In genomic region chr10:97292862-97293198, GRCh38 we compare ENCODE assay signal across 8 cellular contexts. TPM values are rescaled to one million over a fixed set of nuclear protein-coding genes. Genes with fewer than 3 reads are reported as not detected.
DNase-seq lines count a peak whose midpoint lies in the region; ATAC-seq and TF ChIP-seq lines count a peak whose summit lies in the region.

No MANE protein-coding gene starts in this region.

- peak overlapping the region; percentile 79 for H3K27ac Mint-ChIP-seq in glutamatergic neuron (ENCODE audit: unreplicated experiment)
- peak overlapping the region; percentile 83 for H3K27ac Mint-ChIP-seq in stimulated activated memory B cell treated with anti-CD40 and anti-IgM and Interleukin-4, amounts not matched to agents 10 μg/mL and 1 μg/mL and 100 μg/mL, for 72 hours

- H3K27ac ChIP-seq in SK-N-MC = no peak overlapping the region

- H3K9me3 Mint-ChIP-seq in activated T-cell treated with anti-CD3 and anti-CD28 coated beads, Interleukin-2, amount 50 U/mL, for 4 hours = no peaks in the 10 kb centered on the region
- H3K9me3 Mint-ChIP-seq in glutamatergic neuron (ENCODE audit: unreplicated experiment) = peaks cover 7% of the 10 kb centered on the region
- no peaks in the 10 kb centered on the region for H3K9me3 Mint-ChIP-seq in stimulated activated memory B cell treated with anti-CD40 and anti-IgM and Interleukin-4, amounts not matched to agents 10 μg/mL and 1 μg/mL and 100 μg/mL, for 72 hours

- TF ChIP-seq CTCF in glutamatergic neuron (IDR thresholded peaks at IDR 0.05; ENCODE audit: partially characterized antibody, unreplicated experiment) = no peak
- TF ChIP-seq CTCF in GM10248 (IDR thresholded peaks at IDR 0.05; ENCODE audit: control extremely low read depth, extremely low read depth, low read depth, missing control alignments) = no peak

- peak overlapping the region; percentile 83 for H3K4me3 Mint-ChIP-seq in activated T-cell treated with anti-CD3 and anti-CD28 coated beads, Interleukin-2, amount 50 U/mL, for 4 hours
- H3K4me3 Mint-ChIP-seq in glutamatergic neuron (ENCODE audit: unreplicated experiment) = peak overlapping the region; percentile 93
- peak overlapping the region; percentile 83 for H3K4me3 Mint-ChIP-seq in stimulated activated memory B cell treated with anti-CD40 and anti-IgM and Interleukin-4, amounts not matched to agents 10 μg/mL and 1 μg/mL and 100 μg/mL, for 72 hours

- H3K36me3 Mint-ChIP-seq in activated T-cell treated with anti-CD3 and anti-CD28 coated beads, Interleukin-2, amount 50 U/mL, for 4 hours (ENCODE audit: insufficient read depth) = peaks cover 3% of the 10 kb centered on the region
- no peaks in the 10 kb centered on the region for H3K36me3 Mint-ChIP-seq in glutamatergic neuron (ENCODE audit: unreplicated experiment)
- H3K36me3 Mint-ChIP-seq in stimulated activated memory B cell treated with anti-CD40 and anti-IgM and Interleukin-4, amounts not matched to agents 10 μg/mL and 1 μg/mL and 100 μg/mL, for 72 hours = no peaks in the 10 kb centered on the region

- no peaks in the 10 kb centered on the region for H3K9me3 ChIP-seq in SK-N-MC (ENCODE audit: low read depth, low read length)

- peak overlapping the region; percentile 48; the same call in 1 of the 2 replicates for H3K4me3 ChIP-seq in SK-N-MC

- H3K27me3 Mint-ChIP-seq in activated T-cell treated with anti-CD3 and anti-CD28 coated beads, Interleukin-2, amount 50 U/mL, for 4 hours (ENCODE audit: low read depth) = no peaks in the 10 kb centered on the region
- peaks cover 2% of the 10 kb centered on the region for H3K27me3 Mint-ChIP-seq in glutamatergic neuron (ENCODE audit: unreplicated experiment)
- peaks cover 9% of the 10 kb centered on the region for H3K27me3 Mint-ChIP-seq in stimulated activated memory B cell treated with anti-CD40 and anti-IgM and Interleukin-4, amounts not matched to agents 10 μg/mL and 1 μg/mL and 100 μg/mL, for 72 hours

- H3K4me1 Mint-ChIP-seq in activated T-cell treated with anti-CD3 and anti-CD28 coated beads, Interleukin-2, amount 50 U/mL, for 4 hours (ENCODE audit: low read depth) = peaks cover 14% of the 10 kb centered on the region
- H3K4me1 Mint-ChIP-seq in glutamatergic neuron (ENCODE audit: low read depth, unreplicated experiment) = peaks cover 4% of the 10 kb centered on the region
- peaks cover 26% of the 10 kb centered on the region for H3K4me1 Mint-ChIP-seq in stimulated activated memory B cell treated with anti-CD40 and anti-IgM and Interleukin-4, amounts not matched to agents 10 μg/mL and 1 μg/mL and 100 μg/mL, for 72 hours

- ATAC-seq in activated T-cell treated with anti-CD3 and anti-CD28 coated beads, Interleukin-2, amount 50 U/mL, for 4 hours = no peak
- no peak for ATAC-seq in stimulated activated memory B cell treated with anti-CD40 and anti-IgM and Interleukin-4, amounts not matched to agents 10 μg/mL and 1 μg/mL and 100 μg/mL, for 72 hours
- ATAC-seq in GM21786 (IDR thresholded peaks at IDR 0.05; ENCODE audit: unreplicated experiment) (no peak), GM21737 (IDR thresholded peaks at IDR 0.05; ENCODE audit: unreplicated experiment) (no peak)

- H3K9ac ChIP-seq in SK-N-MC (ENCODE audit: insufficient read length) = no peak overlapping the region

- CTCF ChIA-PET in GM10248 (lab: Yijun Ruan, JAX) = interaction anchor here (1.2 to 3.5 kb wide), 3 partner anchors 9 to 14 kb away, joined by 3 to 23 read pairs (median 3); no protein-coding TSS in a partner anchor

- H3K36me3 ChIP-seq in SK-N-MC (ENCODE audit: insufficient read depth, low read length) = no peaks in the 10 kb centered on the region

- no peak for DNase-seq in activated T-cell treated with anti-CD3 and anti-CD28 coated beads, Interleukin-2, amount 50 U/mL, for 4 hours
- no peak for DNase-seq in activated T-cell treated with anti-CD3 and anti-CD28 coated beads, Interleukin-2, amount 50 U/mL, for 1 hour
- DNase-seq in SK-N-MC (ENCODE audit: low read depth, low spot score) (no peak), glutamatergic neuron (no peak), GM10248 (ENCODE audit: extremely low spot score) (no peak)

- POLR2A ChIA-PET in GM10248 (lab: Yijun Ruan, JAX) = no interaction called here

RNA-seq across cellular contexts. Expression of gene ARHGAP19, which starts 0.4 kb away (rescaled TPM):
- 10 to 100 TPM in 2 of 3 donors, 1 to 10 TPM in 1; 9.2 to 14.2 (median 10.6) TPM for total RNA-seq in activated T-cell treated with anti-CD3 and anti-CD28 coated beads, Interleukin-2, amount 50 U/mL, for 4 hours
- total RNA-seq in glutamatergic neuron (ENCODE audit: unreplicated experiment) = 9.8 TPM

RNA-seq across cellular contexts. Expression of gene FRAT1, which starts 26.2 kb away (rescaled TPM):
- 1 to 10 TPM; 1.6 to 3.2 (median 2.4) TPM for total RNA-seq in activated T-cell treated with anti-CD3 and anti-CD28 coated beads, Interleukin-2, amount 50 U/mL, for 4 hours
- total RNA-seq in glutamatergic neuron (ENCODE audit: unreplicated experiment) = 10.0 TPM

RNA-seq across cellular contexts. Expression of gene FRAT2, which starts 41.7 kb away (rescaled TPM):
- total RNA-seq in activated T-cell treated with anti-CD3 and anti-CD28 coated beads, Interleukin-2, amount 50 U/mL, for 4 hours = 10 to 100 TPM in 2 of 3 donors, 1 to 10 TPM in 1; 9.9 to 11.7 (median 11.4) TPM
- total RNA-seq in glutamatergic neuron (ENCODE audit: unreplicated experiment) = 15.9 TPM
